19 cellular contexts compared by ENCODE assay signal in the genomic region with DNA sequence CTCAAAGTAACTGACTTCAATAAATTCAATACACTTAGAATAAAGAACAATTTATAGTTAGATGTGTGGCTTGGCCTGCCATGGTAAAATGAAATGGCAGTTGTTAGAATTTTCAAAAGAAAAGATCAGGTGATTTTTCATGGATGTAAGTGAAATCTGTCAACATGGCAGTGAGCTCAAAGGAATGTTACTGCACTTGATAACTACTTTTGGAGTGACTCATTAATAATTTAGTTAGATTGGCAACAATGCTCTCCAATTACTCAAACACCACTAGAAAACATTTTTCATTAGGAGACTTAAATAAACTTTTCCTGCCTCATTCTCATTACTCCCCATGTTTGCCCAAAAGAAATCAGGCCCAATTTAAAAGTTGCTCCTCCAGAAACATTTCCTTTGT.
"Had no signal": no experiment of that assay in that cellular context is flagged by ENCODE, and none has a peak within 500 bp of the region (broad histone marks: within the 10 kb centered on the region; RNA-seq: fewer than 3 reads in every experiment).

No MANE protein-coding gene starts in this region.

- H3K9me3 ChIP-seq: SJCRH30 had no signal

- ATAC-seq: Right ventricle myocardium inferior, SK-N-SH treated with all-trans-retinoic acid at 6 μM for 48 hours had no signal

- H3K4me3 ChIP-seq: SJCRH30 had no signal

- H3K4me1 ChIP-seq: SJCRH30 had no signal

- H3K27me3 ChIP-seq: SJCRH30 had no signal

- DNase-seq: KBM-7, MV-4-11, NCI-H1048, NCI-H1105, NCI-H1417, NCI-H1436 treated with DMSO at 0.1 percent for 48 hours, NCI-H1694 treated with DMSO at 0.1 percent for 48 hours, NCI-H1930, NCI-H2081, NCI-H2107, NCI-H2227 treated with DMSO at 0.1 percent for 48 hours, NCI-H524 treated with DMSO at 0.1 percent for 48 hours, NCI-H69, NCI-H774, SHP77 treated with DMSO at 0.1 percent for 48 hours, SJCRH30 had no signal

- H3K36me3 ChIP-seq: SJCRH30 had no signal

- H3K27ac ChIP-seq: RWPE1, SJCRH30 had no signal
